Comparison of ENCODE assay signal across 21 cellular contexts in genomic region chr20:52804455-52804966, GRCh38.
DNase-seq lines count a peak whose midpoint lies in the region; ATAC-seq, FAIRE-seq and TF ChIP-seq lines count a peak whose summit lies in the region.
"Had no signal": no experiment of that assay in that cellular context is flagged by ENCODE, and none has a peak within 500 bp of the region (broad histone marks: within the 10 kb centered on the region; RNA-seq: fewer than 3 reads in every experiment).

No MANE protein-coding gene starts in this region.

- no peak overlapping the region for H2AFZ ChIP-seq in HepG2 (ENCODE audit: low read length)
- H2AFZ ChIP-seq: GM23338 had no signal

- in situ Hi-C loops in HepG2 (cut with HindIII; ENCODE audit: extremely low pct_ligation_motif_present, low pct_unique_long_range_greater_than_20kb), result no loop called here

- no peaks in the 10 kb centered on the region for H3K79me2 ChIP-seq in HepG2 (ENCODE audit: insufficient read depth, low read length)

- TF ChIP-seq RAD21 in HepG2 (CRISPR knock-in tag; IDR thresholded peaks at IDR 0.05), result no peak

- H3K4me3 ChIP-seq in HepG2 (replicated peaks in 1 of 3; ENCODE audit: insufficient read depth in 1 of 3, low read depth in 2 of 3, low read length in 3 of 3) (no peak overlapping the region), right lobe of liver (no peak overlapping the region), adrenal gland (no peak overlapping the region), mesodermal cell (ENCODE audit: extremely low read depth, insufficient read depth, low read length, poor library complexity, severe bottlenecking) (no peak overlapping the region)
- H3K4me3 ChIP-seq: GM23338 had no signal

- CTCF ChIA-PET in HepG2 (lab: Yijun Ruan, JAX; ENCODE audit: low intra/inter-chr PET ratio, low total read pairs), result no interaction called here

- 6% methylated on average over 8 of the region's 8 CpGs for WGBS in HepG2 (ENCODE audit: low lambda C conversion rate)
- WGBS in right lobe of liver (ENCODE audit: insufficient coverage, low coverage, low lambda C conversion rate, missing lambda C conversion rate), result 61% methylated on average over 8 of the region's 8 CpGs
- WGBS in adrenal gland, 4 donors, result 28 to 31% (median 29%) methylated on average over 8 of the region's 8 CpGs
- 80 to 84% methylated on average over 7 of the region's 8 CpGs for WGBS in mesodermal cell (ENCODE audit: insufficient coverage in 2 of 2), 2 experiments

- intact Hi-C loops in HepG2 (cut with micrococcal nuclease; ENCODE audit: unreplicated experiment) (no loop called here), right lobe of liver (cut with DNase I) (no loop called here), adrenal gland (cut with DNase I) (no loop called here)

- POLR2A ChIA-PET in HepG2 (lab: Yijun Ruan, JAX), result no interaction called here

- no peaks in the 10 kb centered on the region for H3K4me1 ChIP-seq in HepG2 (ENCODE audit: insufficient read depth, low read length)
- H3K4me1 ChIP-seq in right lobe of liver, result no peaks in the 10 kb centered on the region
- peaks cover 7 to 34% of the 10 kb centered on the region in 2 donors for H3K4me1 ChIP-seq in adrenal gland (replicated peaks in 1 of 2)
- H3K4me1 ChIP-seq in mesodermal cell (ENCODE audit: control insufficient read depth, insufficient read depth, low read length, poor library complexity, severe bottlenecking), result no peaks in the 10 kb centered on the region

- no peak for ATAC-seq in HepG2
- no peak for ATAC-seq in right lobe of liver
- ATAC-seq: GM23338 had no signal

- no peak for FAIRE-seq in HepG2 (lab: Jason Lieb, UNC)
- no peak for FAIRE-seq in urothelium cell line (lab: Jason Lieb, UNC)
- FAIRE-seq: GM12892, GM18507, H54 had no signal

- TF ChIP-seq POLR2A in HepG2 (IDR thresholded peaks at IDR 0.05; ENCODE audit: insufficient read depth in 1 of 2, low read depth in 2 of 2, low read length in 2 of 2) (no peak), right lobe of liver (IDR thresholded peaks at IDR 0.05) (no peak), adrenal gland (IDR thresholded peaks at IDR 0.05) (no peak)

- H3K9me3 ChIP-seq in HepG2 (ENCODE audit: low read length) (peaks cover 15% of the 10 kb centered on the region), right lobe of liver (no peaks in the 10 kb centered on the region), adrenal gland (replicated peaks in 1 of 3) (no peaks in the 10 kb centered on the region), mesodermal cell (ENCODE audit: control insufficient read depth, low read length) (no peaks in the 10 kb centered on the region)
- H3K9me3 ChIP-seq: BE2C had no signal

- no peaks in the 10 kb centered on the region for H4K20me1 ChIP-seq in HepG2 (ENCODE audit: insufficient read depth, low read length)

- H3K36me3 ChIP-seq in HepG2 (replicated peaks in 1 of 2; ENCODE audit: control insufficient read depth in 1 of 2, insufficient read depth in 2 of 2, low read length in 2 of 2) (no peaks in the 10 kb centered on the region), right lobe of liver (no peaks in the 10 kb centered on the region), adrenal gland (replicated peaks in 1 of 2) (no peaks in the 10 kb centered on the region), mesodermal cell (ENCODE audit: control insufficient read depth, insufficient read depth, low read length) (no peaks in the 10 kb centered on the region)
- H3K36me3 ChIP-seq: BE2C had no signal

- no peak for TF ChIP-seq EP300 in HepG2 (IDR thresholded peaks at IDR 0.05; ENCODE audit: low read depth in 2 of 2, low read length in 2 of 2)
- TF ChIP-seq EP300 in HepG2 (CRISPR knock-in tag; IDR thresholded peaks at IDR 0.05; ENCODE audit: borderline replicate concordance), result no peak

- no peak overlapping the region for H3K9ac ChIP-seq in HepG2 (ENCODE audit: insufficient read depth, low read depth, low read length)

- H3K4me2 ChIP-seq in HepG2 (ENCODE audit: low read depth, low read length), result no peak overlapping the region
- H3K4me2 ChIP-seq: GM23338 had no signal

- H3K27ac ChIP-seq in HepG2 (ENCODE audit: extremely low read length, insufficient read depth, low read length) (no peak overlapping the region), right lobe of liver (no peak overlapping the region), adrenal gland (peak overlapping the region in 3 of 5 donors; percentile 26 to 55 (median 42)), mesodermal cell (ENCODE audit: low read depth, low read length, severe bottlenecking) (peak overlapping the region; percentile 10)

- TF ChIP-seq CTCF in HepG2 (CRISPR knock-in tag; IDR thresholded peaks at IDR 0.05) (no peak), right lobe of liver (IDR thresholded peaks at IDR 0.05) (no peak), adrenal gland (IDR thresholded peaks at IDR 0.05) (no peak)

- H3K27me3 ChIP-seq in HepG2 (ENCODE audit: control insufficient read depth in 1 of 2, insufficient read depth in 2 of 2, low read length in 2 of 2) (no peaks in the 10 kb centered on the region), right lobe of liver (no peaks in the 10 kb centered on the region), adrenal gland (no peaks in the 10 kb centered on the region)
- H3K27me3 ChIP-seq: BE2C had no signal

- no TSS peak for BruUV-seq in HepG2 (replicated peaks; lab: Mats Ljungman, UMichigan)

- DNase-seq in HepG2 (ENCODE audit: low spot score) (no peak), right lobe of liver (no peak), adrenal gland (peak in 6 of 7 donors; percentile 20 to 71 (median 30)), urothelium cell line (ENCODE audit: low spot score) (no peak), SW 1271 (lab: John Stamatoyannopoulos, UW) (no peak)
- DNase-seq: BE2C; C1 segment of cervical spinal cord; CD4-positive, CD25-positive, alpha-beta regulatory T cell; CD8-positive, alpha-beta memory T cell; COR-L47; DMS 273 treated with DMSO at 0.1 percent for 48 hours; DMS53; DND-41; EL; HCEC 1CT; IMR-90 had no signal

TF ChIP-seq in HepG2, 621 proteins besides CTCF, POLR2A, EP300 and RAD21 (continues in another document):
- TF ChIP-seq ZNF605 (CRISPR knock-in tag; IDR thresholded peaks at IDR 0.05) (no peak), USF2 (IDR thresholded peaks at IDR 0.05; ENCODE audit: low read depth, low read length) (peak; percentile 46; the same call in 1 of the 2 replicates), USF2 (CRISPR knock-in tag; IDR thresholded peaks at IDR 0.05; ENCODE audit: borderline replicate concordance) (no peak), TGIF2 (CRISPR knock-in tag; IDR thresholded peaks at IDR 0.05) (no peak), RAD51 (IDR thresholded peaks at IDR 0.05; ENCODE audit: borderline replicate concordance) (0 out of 2 replicates have a peak, but pooled peaks have one; percentile 33), ZBED4 (CRISPR knock-in tag; IDR thresholded peaks at IDR 0.05; ENCODE audit: borderline replicate concordance) (no peak), ZNF883 (CRISPR knock-in tag; IDR thresholded peaks at IDR 0.05; ENCODE audit: not compliant biosample characterization) (no peak), FOXK1 (CRISPR knock-in tag; IDR thresholded peaks at IDR 0.05; ENCODE audit: borderline replicate concordance, low read depth) (no peak), SIN3B (IDR thresholded peaks at IDR 0.05; ENCODE audit: low read length) (no peak), FOXM1 (CRISPR knock-in tag; IDR thresholded peaks at IDR 0.05) (no peak), ZNF556 (CRISPR knock-in tag; IDR thresholded peaks at IDR 0.05; ENCODE audit: borderline replicate concordance) (no peak)

Comparison
In these comparisons a context has a peak if more than half of its experiments do, and no peak if none do; other contexts are left out.
1. DNase-seq: peak in adrenal gland (6 of 7); none in HepG2 (single experiment), right lobe of liver (0 of 3), urothelium cell line (single experiment) and SW 1271 (0 of 2).
2. H3K27ac ChIP-seq: peak in adrenal gland (3 of 5) and mesodermal cell (single experiment); none in HepG2 (single experiment) and right lobe of liver (0 of 3).